In genomic region chr1:9784508-9785133, GRCh38 we compare ENCODE assay signal across 8 cellular contexts. TPM values are rescaled to one million over a fixed set of nuclear protein-coding genes. Genes with fewer than 3 reads are reported as not detected.
A peak's percentile ranks its signal among the peaks of the same experiment; 100 is the strongest.
DNase-seq lines count a peak whose midpoint lies in the region; ATAC-seq and TF ChIP-seq lines count a peak whose summit lies in the region.

No MANE protein-coding gene starts in this region.

- H3K79me2 ChIP-seq in HCT116 (ENCODE audit: insufficient read depth, low read length): peaks cover 73% of the 10 kb centered on the region

- peak; percentile 76 for ATAC-seq in HCT116
- ATAC-seq in HG03139 (IDR thresholded peaks at IDR 0.05; ENCODE audit: unreplicated experiment): no peak
- no peak for ATAC-seq in HG02938 (IDR thresholded peaks at IDR 0.05; ENCODE audit: unreplicated experiment)

- H4K20me1 ChIP-seq in HCT116 (ENCODE audit: insufficient read depth): peaks cover 12% of the 10 kb centered on the region; the same call in 1 of the 2 replicates

- TF ChIP-seq CTCF in C4-2B (conservative IDR thresholded peaks at IDR 0.05) (peak; percentile 92), HCT116 (IDR thresholded peaks at IDR 0.05 in 2 of 3, conservative IDR thresholded peaks at IDR 0.05 in 1 of 3; ENCODE audit: borderline replicate concordance in 1 of 3, insufficient read depth in 1 of 3, low read depth in 2 of 3, low read length in 2 of 3) (peak; percentile 80 to 88 (median 82)), fibroblast of the aortic adventitia (IDR thresholded peaks at IDR 0.05; ENCODE audit: insufficient read depth, low read length) (peak; percentile 64)

- intact Hi-C loops in HCT116 (cut with micrococcal nuclease): loop anchor here (1.0 to 5.0 kb wide), 3 partner anchors 38 to 158 kb away; partner anchors contain the start of genes CLSTN1, LZIC and NMNAT1

- TF ChIP-seq RAD21 in HCT116 (IDR thresholded peaks at IDR 0.05; ENCODE audit: low read depth): peak; percentile 93

- DNase-seq in HCT116 (ENCODE audit: low read depth, low spot score) (peak; percentile 58), NT2/D1 (ENCODE audit: low read depth, low spot score) (peak; percentile 49), activated T-cell treated with anti-CD3 and anti-CD28 coated beads for 48 hours (ENCODE audit: low read depth) (peak; percentile 45), fibroblast of the aortic adventitia (ENCODE audit: low read depth) (peak; percentile 69), smooth muscle cell of the brain vasculature (ENCODE audit: low read depth, low spot score) (peak; percentile 21)

- no TSS peak for BruUV-seq in HCT116 (replicated peaks; lab: Mats Ljungman, UMichigan)

- H3K9ac ChIP-seq in HCT116 (ENCODE audit: low read length): no peak overlapping the region
- H3K9ac ChIP-seq in NT2/D1 (ENCODE audit: insufficient read length, low read depth): no peak overlapping the region

- H3K4me3 ChIP-seq in HCT116 (replicated peaks in 1 of 2; ENCODE audit: low read depth in 1 of 2, low read length in 2 of 2): no peak overlapping the region
- no peak overlapping the region for H3K4me3 ChIP-seq in NT2/D1 (ENCODE audit: insufficient read length, low read depth)
- no peak overlapping the region for H3K4me3 ChIP-seq in fibroblast of the aortic adventitia (ENCODE audit: low read depth, low read length)

- RAD21 ChIA-PET in HCT116 (lab: Charles Lee; ENCODE audit: low non-redundant PET in 1 of 2, low total read pairs in 2 of 2, uncharacterized antibody in 2 of 2, unreplicated experiment in 2 of 2): interaction anchor here (0.6 to 0.9 kb wide), 3 partner anchors 76 to 78 kb away, joined by 3 to 5 read pairs (median 3); no protein-coding TSS in a partner anchor

- CTCF ChIA-PET in HCT116 (lab: Charles Lee): interaction anchor here (0.6 to 2.4 kb wide), 19 partner anchors 8 to 426 kb away, joined by 3 to 21 read pairs (median 4); partner anchors contain the start of gene KIF1B

- H3K27ac ChIP-seq in C4-2B (peak overlapping the region; percentile 85), HCT116 (ENCODE audit: low read depth, low read length) (no peak overlapping the region)

- H3K4me1 ChIP-seq in HCT116 (ENCODE audit: control insufficient read depth in 1 of 2, insufficient read depth in 2 of 2, low read length in 2 of 2) (peaks cover 12 to 19% of the 10 kb centered on the region in 2 experiments; a peak in 3 of 4 replicates), NT2/D1 (ENCODE audit: insufficient read depth, insufficient read length) (peaks cover 5% of the 10 kb centered on the region)

- H3K27me3 ChIP-seq in HCT116 (ENCODE audit: insufficient read depth, low read length) (no peaks in the 10 kb centered on the region), NT2/D1 (ENCODE audit: insufficient read depth, insufficient read length) (no peaks in the 10 kb centered on the region)

- POLR2A ChIA-PET in HCT116 (lab: Charles Lee): interaction anchor here (0.7 kb wide), 1 partner anchor 194 kb away, joined by 3 read pairs; no protein-coding TSS in a partner anchor

- TF ChIP-seq POLR2A in HCT116 (IDR thresholded peaks at IDR 0.05; ENCODE audit: borderline replicate concordance, extremely low read depth, insufficient read depth, insufficient read length): no peak

- H2AFZ ChIP-seq in HCT116 (ENCODE audit: low read depth, low read length, poor library complexity, severe bottlenecking): no peak overlapping the region

- H3K36me3 ChIP-seq in HCT116 (ENCODE audit: control insufficient read depth in 1 of 2, insufficient read depth in 2 of 2, low read length in 2 of 2) (no peaks in the 10 kb centered on the region), NT2/D1 (ENCODE audit: insufficient read depth, insufficient read length, low read length) (no peaks in the 10 kb centered on the region)

- H3K9me2 ChIP-seq in HCT116 (ENCODE audit: insufficient read depth): no peaks in the 10 kb centered on the region

- H3K9me3 ChIP-seq in HCT116 (ENCODE audit: control insufficient read depth in 1 of 2, insufficient read depth in 1 of 2, low read depth in 1 of 2, low read length in 2 of 2) (no peaks in the 10 kb centered on the region), NT2/D1 (ENCODE audit: insufficient read depth, low read length) (no peaks in the 10 kb centered on the region)

- H3K4me2 ChIP-seq in HCT116 (ENCODE audit: low read length): no peak overlapping the region

TF ChIP-seq in HCT116, 20 proteins besides CTCF, POLR2A, EP300 and RAD21:
- TF ChIP-seq EGR1 (IDR thresholded peaks at IDR 0.05; ENCODE audit: low read depth): no peak
- TF ChIP-seq ZNF274 (IDR thresholded peaks at IDR 0.05; ENCODE audit: low read depth, low read length): no peak
- no peak for TF ChIP-seq CBX3 (IDR thresholded peaks at IDR 0.05; ENCODE audit: low read depth)
- TF ChIP-seq ATF3 (IDR thresholded peaks at IDR 0.05): no peak
- no peak for TF ChIP-seq ELF1 (IDR thresholded peaks at IDR 0.05; ENCODE audit: borderline replicate concordance, low read depth)
- TF ChIP-seq SIN3A (IDR thresholded peaks at IDR 0.05; ENCODE audit: low read depth): no peak
- TF ChIP-seq CEBPB (IDR thresholded peaks at IDR 0.05; ENCODE audit: low read depth): no peak
- no peak for TF ChIP-seq FOSL1 (IDR thresholded peaks at IDR 0.05; ENCODE audit: low read depth)
- no peak for TF ChIP-seq ZFX (IDR thresholded peaks at IDR 0.05)
TF ChIP-seq in HCT116: peak in this region for 0.

RNA-seq across cellular contexts. Expression of gene CLSTN1, which starts 39.1 kb away (rescaled TPM):
- total RNA-seq in HCT116 (2021; ENCODE audit: unreplicated experiment): 113 TPM
- 128 TPM in 2 replicates for polyA plus RNA-seq in HCT116 (2012)
- total RNA-seq in fibroblast of the aortic adventitia (ENCODE audit: low replicate concordance): 53.0 and 61.5 TPM in 2 replicates
